ENCODE assay signal across 26 cellular contexts in genomic region chr7:19020711-19021110, GRCh38.
DNase-seq lines count a peak whose midpoint lies in the region; ATAC-seq, FAIRE-seq and TF ChIP-seq lines count a peak whose summit lies in the region.
"Had no signal": no experiment of that assay in that cellular context is flagged by ENCODE, and none has a peak within 500 bp of the region (broad histone marks: within the 10 kb centered on the region; RNA-seq: fewer than 3 reads in every experiment).

No MANE protein-coding gene starts in this region.

- H3K36me3 ChIP-seq in ACC112 (ENCODE audit: insufficient read depth, low read length): peaks cover 19% of the 10 kb centered on the region

- H3K79me2 ChIP-seq in ACC112 (ENCODE audit: control insufficient read depth, insufficient read depth, low read length, unreplicated experiment): no peaks in the 10 kb centered on the region

- DNase-seq in HT1080 (ENCODE audit: low read depth) (peak; percentile 58), fibroblast of the aortic adventitia (ENCODE audit: low read depth) (peak; percentile 25), frontal cortex (ENCODE audit: low spot score in 2 of 2) (no peak), posterior cingulate gyrus (no peak), NCI-H1694 treated with DMSO at 0.1 percent for 48 hours (lab: John Stamatoyannopoulos, UW) (no peak)
- DNase-seq: activated CD4-positive, alpha-beta T cell treated with anti-CD3 and anti-CD28 coated beads for 48 hours; activated gamma-delta T cell treated with Interleukin-2 at 50 U/mL for 16 hours; activated T-cell treated with anti-CD3 and anti-CD28 coated beads, Interleukin-2, amount 50 U/mL, for 24 hours; head of caudate nucleus; left colon; NCI-H1694; NCI-H2171; NCI-H526; RPMI8226; small intestine; stimulated activated CD4-positive, alpha-beta T cell treated with anti-CD3 and anti-CD28 coated beads, Interleukin-2, amount 100 ng/mL, for 24 hours; substantia nigra; T-helper 2 cell had no signal

- H3K4me1 ChIP-seq in ACC112 (ENCODE audit: control insufficient read depth, insufficient read depth, low read length, unreplicated experiment): peaks cover 25% of the 10 kb centered on the region

- intact Hi-C loops in posterior cingulate gyrus (cut with DNase I): no loop called here

- H3K27me3 ChIP-seq in ACC112 (ENCODE audit: insufficient read depth, low read length): no peaks in the 10 kb centered on the region

- H3K27ac ChIP-seq in ACC112 (ENCODE audit: low read depth, low read length): peak overlapping the region; percentile 45
- H3K27ac ChIP-seq: coronary artery, KMS-11, SK-N-MC had no signal

- peak; percentile 15; the same call in 2 of the 3 replicates for ATAC-seq in SK-N-SH treated with all-trans-retinoic acid at 6 μM for 48 hours
- no peak for ATAC-seq in GM18870 (IDR thresholded peaks at IDR 0.05; ENCODE audit: unreplicated experiment)
- ATAC-seq: GM12878, left colon had no signal

- H2AFZ ChIP-seq in ACC112 (ENCODE audit: low read length, unreplicated experiment): no peak overlapping the region

- no peak overlapping the region for H3K4me3 ChIP-seq in ACC112 (ENCODE audit: low read depth, low read length)
- no peak overlapping the region for H3K4me3 ChIP-seq in fibroblast of the aortic adventitia (ENCODE audit: low read depth, low read length)
- H3K4me3 ChIP-seq: coronary artery, GM12878, SK-N-MC had no signal

- no peak for TF ChIP-seq CTCF in fibroblast of the aortic adventitia (IDR thresholded peaks at IDR 0.05; ENCODE audit: insufficient read depth, low read length)

- FAIRE-seq in frontal cortex (lab: Jason Lieb, UNC): no peak
- FAIRE-seq: A204.1, GM12878, small intestine had no signal

TF ChIP-seq in SK-N-SH treated with all-trans-retinoic acid at 6 μM for 48 hours, 23 proteins besides CTCF, POLR2A, EP300 and RAD21:
- TF ChIP-seq OSR1 (CRISPR knock-in tag; IDR thresholded peaks at IDR 0.05) (no peak), TSHZ2 (CRISPR knock-in tag; IDR thresholded peaks at IDR 0.05) (no peak), TCF4 (CRISPR knock-in tag; IDR thresholded peaks at IDR 0.05; ENCODE audit: borderline replicate concordance) (no peak)

Comparison
In these comparisons a context has a peak if more than half of its experiments do, and no peak if none do; other contexts are left out.
1. DNase-seq: peak in HT1080 (single experiment) and fibroblast of the aortic adventitia (single experiment); none in frontal cortex (0 of 2), posterior cingulate gyrus (0 of 10) and NCI-H1694 treated with DMSO at 0.1 percent for 48 hours (single experiment).